ENCODE assay signal across 12 cellular contexts in the genomic region with DNA sequence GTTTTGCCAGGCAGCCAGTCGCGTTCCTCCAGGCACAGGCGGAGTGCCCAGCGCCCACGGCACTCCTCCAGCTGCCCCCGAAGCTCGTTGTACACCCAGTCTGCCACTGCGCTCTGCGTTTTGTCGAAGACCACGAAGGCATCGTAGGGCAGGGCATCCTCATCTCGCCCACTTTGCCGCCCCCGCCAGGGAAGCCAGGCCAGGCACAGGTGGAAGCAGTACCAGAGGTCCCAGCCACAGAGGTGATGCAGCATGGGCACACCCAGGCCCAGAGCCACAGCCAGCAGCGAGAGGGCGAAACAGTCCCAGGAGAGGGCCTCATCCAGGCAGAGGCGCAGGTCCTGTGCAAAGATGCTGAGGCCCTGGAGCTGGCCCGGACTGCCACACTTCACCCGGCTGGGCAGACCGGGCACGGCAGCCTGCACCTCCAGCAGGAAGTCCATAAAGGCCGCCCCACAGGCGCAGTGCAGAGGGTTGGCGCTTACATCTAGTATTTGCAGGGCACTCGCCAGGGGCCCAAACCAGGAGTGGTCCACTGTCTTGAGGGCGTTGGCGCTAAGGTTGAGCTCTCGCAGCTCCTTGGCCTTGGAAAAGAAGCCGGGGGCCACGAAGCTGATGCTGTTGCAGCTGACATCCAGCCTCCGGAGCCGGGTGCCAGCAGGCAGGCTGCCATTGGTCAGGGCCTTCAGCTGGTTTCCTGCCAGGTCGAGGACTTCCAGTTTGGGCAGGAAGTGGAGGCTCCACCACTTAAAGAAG. TPM values are rescaled to one million over a fixed set of nuclear protein-coding genes. Genes with fewer than 3 reads are reported as not detected.
A peak's percentile ranks its signal among the peaks of the same experiment; 100 is the strongest.
DNase-seq lines count a peak whose midpoint lies in the region; ATAC-seq and TF ChIP-seq lines count a peak whose summit lies in the region.
"Had no signal": no experiment of that assay in that cellular context is flagged by ENCODE, and none has a peak within 500 bp of the region (broad histone marks: within the 10 kb centered on the region; RNA-seq: fewer than 3 reads in every experiment).

No MANE protein-coding gene starts in this region.

- no peaks in the 10 kb centered on the region for H3K27me3 ChIP-seq in heart left ventricle
- no peaks in the 10 kb centered on the region for H3K27me3 ChIP-seq in right atrium auricular region
- no peaks in the 10 kb centered on the region for H3K27me3 ChIP-seq in testis
- no peaks in the 10 kb centered on the region for H3K27me3 ChIP-seq in sigmoid colon

- CTCF ChIA-PET in activated CD8-positive, alpha-beta T cell treated with anti-CD3 and anti-CD28 coated beads for 36 hours (lab: Charles Lee), result interaction anchor here (0.7 to 11.9 kb wide), 29 partner anchors 12 to 239 kb away, joined by 3 to 223 read pairs (median 5); partner anchors contain the start of genes ACY1, ALAS1, GLYCTK and POC1A

- H3K4me3 ChIP-seq in heart left ventricle (peak overlapping the region in 1 of 12 donors; percentile 18), right atrium auricular region (no peak overlapping the region), testis (no peak overlapping the region), sigmoid colon (no peak overlapping the region)

- H3K36me3 Mint-ChIP-seq in activated CD8-positive, alpha-beta T cell treated with anti-CD3 and anti-CD28 coated beads for 36 hours (ENCODE audit: low read depth), result peaks cover 1% of the 10 kb centered on the region
- no peaks in the 10 kb centered on the region for H3K36me3 Mint-ChIP-seq in chondrocyte (ENCODE audit: low read depth)

- peak overlapping the region; percentile 72 for H3K4me3 Mint-ChIP-seq in activated CD8-positive, alpha-beta T cell treated with anti-CD3 and anti-CD28 coated beads for 36 hours
- no peak overlapping the region for H3K4me3 Mint-ChIP-seq in chondrocyte (ENCODE audit: unreplicated experiment)

- TF ChIP-seq CTCF in heart left ventricle (IDR thresholded peaks at IDR 0.05) (no peak), right atrium auricular region (IDR thresholded peaks at IDR 0.05) (no peak), testis (IDR thresholded peaks at IDR 0.05) (no peak), chondrocyte (IDR thresholded peaks at IDR 0.05) (no peak), sigmoid colon (IDR thresholded peaks at IDR 0.05) (no peak)
- no peak for TF ChIP-seq CTCF in activated CD8-positive, alpha-beta T cell treated with anti-CD3 and anti-CD28 coated beads for 36 hours (IDR thresholded peaks at IDR 0.05)

- TF ChIP-seq EP300 in sigmoid colon (IDR thresholded peaks at IDR 0.05), result no peak

- H3K27ac Mint-ChIP-seq in activated CD8-positive, alpha-beta T cell treated with anti-CD3 and anti-CD28 coated beads for 36 hours, result peak overlapping the region; percentile 72
- no peak overlapping the region for H3K27ac Mint-ChIP-seq in chondrocyte (ENCODE audit: unreplicated experiment)

- no peaks in the 10 kb centered on the region for H3K9me3 Mint-ChIP-seq in activated CD8-positive, alpha-beta T cell treated with anti-CD3 and anti-CD28 coated beads for 36 hours
- H3K9me3 Mint-ChIP-seq in chondrocyte (ENCODE audit: low read depth), result no peaks in the 10 kb centered on the region

- POLR2A ChIA-PET in activated CD8-positive, alpha-beta T cell treated with anti-CD3 and anti-CD28 coated beads for 36 hours (lab: Charles Lee), result interaction anchor here (0.9 to 33.3 kb wide), 8 partner anchors 10 to 227 kb away, joined by 3 to 949 read pairs (median 8); partner anchors contain the start of genes GLYCTK, TWF2 and WDR82

- TF ChIP-seq POLR2A in heart left ventricle (IDR thresholded peaks at IDR 0.05), result no peak
- TF ChIP-seq POLR2A in testis (IDR thresholded peaks at IDR 0.05), result no peak
- no peak for TF ChIP-seq POLR2A in sigmoid colon (IDR thresholded peaks at IDR 0.05)

- ATAC-seq in heart left ventricle, result no peak
- ATAC-seq in activated CD8-positive, alpha-beta T cell treated with anti-CD3 and anti-CD28 coated beads for 36 hours, result peak; percentile 24

- intact Hi-C loops in heart left ventricle (cut with DNase I) (loop anchor here in 7 of 10 donors (2.0 to 5.0 kb wide), 3 partner anchors 116 to 121 kb away; no protein-coding TSS in a partner anchor), testis (cut with DNase I; ENCODE audit: low total_unique reads) (loop anchor here (5.0 kb wide), 1 partner anchor 116 kb away; no protein-coding TSS in a partner anchor), sigmoid colon (cut with DNase I) (no loop called here)
- intact Hi-C loops in activated CD8-positive, alpha-beta T cell treated with anti-CD3 and anti-CD28 coated beads for 36 hours (cut with micrococcal nuclease), result loop anchor here (2.0 kb wide), 1 partner anchor 117 kb away; no protein-coding TSS in a partner anchor

- H3K27ac ChIP-seq in heart left ventricle, result peak overlapping the region in 1 of 12 donors; percentile 2
- no peak overlapping the region for H3K27ac ChIP-seq in right atrium auricular region
- no peak overlapping the region for H3K27ac ChIP-seq in testis
- H3K27ac ChIP-seq in sigmoid colon, result no peak overlapping the region

- no peaks in the 10 kb centered on the region for H3K27me3 Mint-ChIP-seq in activated CD8-positive, alpha-beta T cell treated with anti-CD3 and anti-CD28 coated beads for 36 hours
- no peaks in the 10 kb centered on the region for H3K27me3 Mint-ChIP-seq in chondrocyte (ENCODE audit: low read depth)

- H3K4me1 Mint-ChIP-seq in activated CD8-positive, alpha-beta T cell treated with anti-CD3 and anti-CD28 coated beads for 36 hours (ENCODE audit: low read depth), result peaks cover 92% of the 10 kb centered on the region
- H3K4me1 Mint-ChIP-seq in chondrocyte (ENCODE audit: low read depth), result peaks cover 7% of the 10 kb centered on the region

- H3K4me1 ChIP-seq in heart left ventricle (peaks cover 5 to 58% (median 32%) of the 10 kb centered on the region in 12 donors), right atrium auricular region (peaks cover 0 to 49% of the 10 kb centered on the region in 2 donors), testis (peaks cover 12% of the 10 kb centered on the region), sigmoid colon (peaks cover 0 to 24% (median 12%) of the 10 kb centered on the region in 4 donors)

- H3K36me3 ChIP-seq in heart left ventricle, result no peaks in the 10 kb centered on the region
- no peaks in the 10 kb centered on the region for H3K36me3 ChIP-seq in right atrium auricular region
- no peaks in the 10 kb centered on the region for H3K36me3 ChIP-seq in testis (ENCODE audit: low read depth, missing control alignments)
- H3K36me3 ChIP-seq in sigmoid colon, result no peaks in the 10 kb centered on the region

- DNase-seq in heart left ventricle (peak in 3 of 5 donors; percentile 25 to 49 (median 33)), right atrium auricular region (ENCODE audit: low spot score) (no peak), ecto neural progenitor cell (ENCODE audit: low spot score) (peak; percentile 44), testis (peak; percentile 49), DMS 273 treated with DMSO at 0.1 percent for 48 hours (lab: John Stamatoyannopoulos, UW) (no peak), chondrocyte (ENCODE audit: low spot score) (no peak), sigmoid colon (no peak)
- DNase-seq in activated CD8-positive, alpha-beta T cell treated with anti-CD3 and anti-CD28 coated beads for 36 hours, result peak; percentile 75
- DNase-seq: Kasumi-1, NCI-H524 had no signal

- whole genome bisulfite sequencing in heart left ventricle, 4 donors, result 80 to 87% (median 85%) methylated on average over 30 to 34 of the region's 34 CpGs
- 69 to 72% methylated on average over 13 to 34 of the region's 34 CpGs for WGBS in testis, 2 donors
- 84 to 90% methylated on average over 34 of the region's 34 CpGs for WGBS in sigmoid colon, 2 donors

- H3K9me3 ChIP-seq in heart left ventricle, result no peaks in the 10 kb centered on the region
- no peaks in the 10 kb centered on the region for H3K9me3 ChIP-seq in right atrium auricular region
- no peaks in the 10 kb centered on the region for H3K9me3 ChIP-seq in testis
- no peaks in the 10 kb centered on the region for H3K9me3 ChIP-seq in sigmoid colon

RNA-seq across cellular contexts. Expression of gene TLR9, which starts 3.7 kb away (rescaled TPM):
- under 1 TPM in 8 of 9 donors, not detected in 1; 0.12 to 0.65 (median 0.29) TPM for total RNA-seq in heart left ventricle
- polyA plus RNA-seq in heart left ventricle, result under 1 TPM; 0.04 to 0.23 TPM
- not detected for total RNA-seq in right atrium auricular region
- 1 to 10 TPM; 2.0 TPM for total RNA-seq in activated CD8-positive, alpha-beta T cell treated with anti-CD3 and anti-CD28 coated beads for 36 hours
- total RNA-seq in testis, result under 1 TPM; 0.08 to 0.25 TPM
- polyA plus RNA-seq in testis (ENCODE audit: insufficient read depth, low read depth, low replicate concordance), result 0.20 TPM
- 0.12 TPM in 1 of 3 replicates, not detected in the others for total RNA-seq in chondrocyte
- total RNA-seq in sigmoid colon, result under 1 TPM in 2 of 4 donors, not detected in 2; 0.54 to 0.55 TPM
- polyA plus RNA-seq in sigmoid colon, result under 1 TPM in 1 of 3 donors, not detected in 2; 0.98 TPM
- total RNA-seq: glomerular endothelial cell, pulmonary artery endothelial cell had no signal

RNA-seq across cellular contexts. Expression of gene TWF2, which starts 17.2 kb away (rescaled TPM):
- total RNA-seq in heart left ventricle, result 100 to 1,000 TPM in 7 of 9 donors, 10 to 100 TPM in 2; 62.9 to 133 (median 117) TPM
- 100 to 1,000 TPM in 1 of 2 donors, 10 to 100 TPM in 1; 45.8 to 109 TPM for polyA plus RNA-seq in heart left ventricle
- 10 to 100 TPM; 54.4 to 58.6 TPM for total RNA-seq in right atrium auricular region
- total RNA-seq in activated CD8-positive, alpha-beta T cell treated with anti-CD3 and anti-CD28 coated beads for 36 hours, result 100 to 1,000 TPM; 137 TPM
- 10 to 100 TPM; 36.5 to 58.1 TPM for total RNA-seq in testis
- 30.0 TPM for polyA plus RNA-seq in testis (ENCODE audit: insufficient read depth, low read depth, low replicate concordance)
- total RNA-seq in chondrocyte, result 58.9 to 65.9 TPM (median 65.2 TPM) in 3 replicates
- 10 to 100 TPM; 40.4 to 57.3 (median 50.8) TPM for total RNA-seq in sigmoid colon
- 10 to 100 TPM; 62.5 to 79.3 (median 65.3) TPM for polyA plus RNA-seq in sigmoid colon

RNA-seq across cellular contexts. Expression of gene ALAS1, which starts 23.8 kb away (rescaled TPM):
- 100 to 1,000 TPM in 8 of 9 donors, 10 to 100 TPM in 1; 77.9 to 213 (median 146) TPM for total RNA-seq in heart left ventricle
- polyA plus RNA-seq in heart left ventricle, result 100 to 1,000 TPM; 107 to 132 TPM
- total RNA-seq in right atrium auricular region, result 100 to 1,000 TPM in 1 of 2 donors, 10 to 100 TPM in 1; 69.7 to 103 TPM
- 10 to 100 TPM; 54.3 to 54.6 TPM for total RNA-seq in activated CD8-positive, alpha-beta T cell treated with anti-CD3 and anti-CD28 coated beads for 36 hours
- 10 to 100 TPM; 49.9 to 51.4 TPM for total RNA-seq in testis
- 54.2 TPM for polyA plus RNA-seq in testis (ENCODE audit: insufficient read depth, low read depth, low replicate concordance)
- total RNA-seq in chondrocyte, result 37.5 to 39.8 TPM (median 38.3 TPM) in 3 replicates
- total RNA-seq in sigmoid colon, result 10 to 100 TPM; 23.2 to 27.3 (median 25.8) TPM
- polyA plus RNA-seq in sigmoid colon, result 100 to 1,000 TPM in 1 of 3 donors, 10 to 100 TPM in 2; 70.7 to 121 (median 81.7) TPM

RNA-seq across cellular contexts. Expression of gene PPM1M, which starts 23.8 kb away (rescaled TPM):
- 10 to 100 TPM in 2 of 9 donors, 1 to 10 TPM in 7; 5.7 to 30.2 (median 8.2) TPM for total RNA-seq in heart left ventricle
- 1 to 10 TPM; 5.6 to 6.6 TPM for polyA plus RNA-seq in heart left ventricle
- total RNA-seq in right atrium auricular region, result 1 to 10 TPM; 5.7 to 8.1 TPM
- total RNA-seq in activated CD8-positive, alpha-beta T cell treated with anti-CD3 and anti-CD28 coated beads for 36 hours, result 100 to 1,000 TPM in 1 of 2 experiments, 10 to 100 TPM in 1; 94.3 to 100 TPM
- total RNA-seq in testis, result 10 to 100 TPM; 12.9 to 15.2 TPM
- polyA plus RNA-seq in testis (ENCODE audit: insufficient read depth, low read depth, low replicate concordance), result 22.2 TPM
- 14.5 to 20.8 TPM (median 20.1 TPM) in 3 replicates for total RNA-seq in chondrocyte
- total RNA-seq in sigmoid colon, result 10 to 100 TPM; 21.7 to 28.2 (median 24.8) TPM
- polyA plus RNA-seq in sigmoid colon, result 10 to 100 TPM in 2 of 3 donors, 1 to 10 TPM in 1; 5.8 to 16.9 (median 11.4) TPM

RNA-seq across cellular contexts. Expression of gene WDR82, which starts 56.7 kb away (rescaled TPM):
- total RNA-seq in heart left ventricle, result 10 to 100 TPM; 44.9 to 73.6 (median 61.2) TPM
- polyA plus RNA-seq in heart left ventricle, result 10 to 100 TPM; 24.7 to 69.2 TPM
- 10 to 100 TPM; 43.2 to 43.8 TPM for total RNA-seq in right atrium auricular region
- 100 to 1,000 TPM; 103 to 105 TPM for total RNA-seq in activated CD8-positive, alpha-beta T cell treated with anti-CD3 and anti-CD28 coated beads for 36 hours
- 10 to 100 TPM; 76.1 to 85.7 TPM for total RNA-seq in testis
- polyA plus RNA-seq in testis (ENCODE audit: insufficient read depth, low read depth, low replicate concordance), result 80.9 TPM
- total RNA-seq in chondrocyte, result 73.0 to 74.9 TPM (median 74.7 TPM) in 3 replicates
- total RNA-seq in sigmoid colon, result 10 to 100 TPM; 44.4 to 54.9 (median 48.0) TPM
- 10 to 100 TPM; 22.2 to 50.2 (median 28.4) TPM for polyA plus RNA-seq in sigmoid colon

Comparison
In these comparisons a context has a peak if more than half of its experiments do, and no peak if none do; other contexts are left out.
1. DNase-seq: peak in heart left ventricle (3 of 5), activated CD8-positive, alpha-beta T cell treated with anti-CD3 and anti-CD28 coated beads for 36 hours (single experiment), ecto neural progenitor cell (single experiment) and testis (single experiment); none in right atrium auricular region (single experiment), DMS 273 treated with DMSO at 0.1 percent for 48 hours (single experiment), chondrocyte (single experiment) and sigmoid colon (single experiment).